Comparison of ENCODE assay signal across 13 cellular contexts in the genomic region with DNA sequence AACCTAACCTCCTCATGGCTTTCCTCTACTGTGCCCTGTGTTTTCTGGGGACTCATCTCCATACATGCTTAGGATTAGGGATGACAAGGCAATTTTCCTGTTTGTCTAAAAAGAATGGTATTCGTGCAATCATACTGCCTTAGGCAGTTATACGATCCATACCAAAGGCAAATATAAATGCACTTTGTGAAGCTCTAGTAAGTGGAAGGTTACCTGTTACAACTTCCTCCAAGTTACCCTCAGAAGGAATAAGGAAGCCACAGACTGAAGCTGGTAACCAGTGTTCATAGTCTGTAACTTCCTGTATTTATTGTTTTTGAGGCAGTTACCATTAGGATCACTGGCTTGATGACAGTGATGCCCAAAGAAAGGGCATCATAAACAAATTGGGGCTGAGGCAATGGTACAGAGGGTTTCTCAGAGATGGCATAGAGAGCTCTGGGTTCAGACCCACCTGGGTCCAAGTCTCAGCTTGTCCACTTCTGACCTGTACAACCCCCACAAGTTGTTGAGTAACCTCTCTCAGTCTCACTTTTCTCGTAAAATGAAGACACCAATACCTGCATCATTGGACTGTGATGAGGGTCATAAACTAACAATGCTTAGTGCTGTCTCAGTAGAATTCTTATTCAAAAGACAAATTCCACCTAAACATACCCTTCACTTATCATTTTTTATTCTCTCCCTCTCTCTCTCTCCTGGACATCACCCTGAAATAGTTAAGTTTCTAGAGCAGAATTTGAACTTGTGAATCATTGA.
DNase-seq lines count a peak whose midpoint lies in the region; ATAC-seq and TF ChIP-seq lines count a peak whose summit lies in the region.
"Had no signal": no experiment of that assay in that cellular context is flagged by ENCODE, and none has a peak within 500 bp of the region (broad histone marks: within the 10 kb centered on the region; RNA-seq: fewer than 3 reads in every experiment).

No MANE protein-coding gene starts in this region.

- POLR2A ChIA-PET in CD8-positive, alpha-beta T cell (lab: Charles Lee): interaction anchor here (0.9 to 1.7 kb wide), 4 partner anchors 9 to 38 kb away, joined by 3 to 6 read pairs (median 4); no protein-coding TSS in a partner anchor

- peaks cover 7% of the 10 kb centered on the region for H3K36me3 ChIP-seq in CD8-positive, alpha-beta T cell (ENCODE audit: insufficient read depth, low read length)
- H3K36me3 ChIP-seq in mucosa of descending colon (ENCODE audit: low read depth): no peaks in the 10 kb centered on the region
- H3K36me3 ChIP-seq: MG63 had no signal

- H3K27me3 Mint-ChIP-seq in CD8-positive, alpha-beta T cell (ENCODE audit: low read depth): no peaks in the 10 kb centered on the region
- H3K27me3 Mint-ChIP-seq in activated T-helper 2 cell treated with anti-CD3 and anti-CD28 coated beads, Interferon-gamma antibody, Interleukin-2, Interleukin-4, amounts not matched to agents 10 μg/mL and 5 μg/mL and 100 μg/mL, durations not matched to agents 14 hours and 24 hours and 36 hours (ENCODE audit: low read depth): no peaks in the 10 kb centered on the region

- H3K9me3 Mint-ChIP-seq in CD8-positive, alpha-beta T cell: no peaks in the 10 kb centered on the region
- peaks cover 13% of the 10 kb centered on the region for H3K9me3 Mint-ChIP-seq in activated T-helper 2 cell treated with anti-CD3 and anti-CD28 coated beads, Interferon-gamma antibody, Interleukin-2, Interleukin-4, amounts not matched to agents 10 μg/mL and 5 μg/mL and 100 μg/mL, durations not matched to agents 14 hours and 24 hours and 36 hours
- H3K9me3 Mint-ChIP-seq: mesothelial cell of epicardium had no signal

- H3K4me3 ChIP-seq in CD8-positive, alpha-beta T cell (ENCODE audit: low read depth, low read length): no peak overlapping the region
- H3K4me3 ChIP-seq in mucosa of descending colon: no peak overlapping the region
- H3K4me3 ChIP-seq: MG63 had no signal

- no peaks in the 10 kb centered on the region for H3K9me3 ChIP-seq in CD8-positive, alpha-beta T cell (ENCODE audit: low read length)
- no peaks in the 10 kb centered on the region for H3K9me3 ChIP-seq in mucosa of descending colon
- H3K9me3 ChIP-seq: MG63 had no signal

- ATAC-seq in CD8-positive, alpha-beta T cell: peak; percentile 77
- ATAC-seq in mucosa of descending colon: peak; percentile 78
- ATAC-seq: foreskin keratinocyte had no signal

- peak overlapping the region; percentile 70 for H3K4me3 Mint-ChIP-seq in CD8-positive, alpha-beta T cell
- peak overlapping the region; percentile 35 for H3K4me3 Mint-ChIP-seq in activated T-helper 2 cell treated with anti-CD3 and anti-CD28 coated beads, Interferon-gamma antibody, Interleukin-2, Interleukin-4, amounts not matched to agents 10 μg/mL and 5 μg/mL and 100 μg/mL, durations not matched to agents 14 hours and 24 hours and 36 hours (ENCODE audit: low read depth)
- H3K4me3 Mint-ChIP-seq: mesothelial cell of epicardium had no signal

- intact Hi-C loops in CD8-positive, alpha-beta T cell (cut with DNase I, micrococcal nuclease): loop anchor here in 1 of 2 experiments (2.0 kb wide), 1 partner anchor 32 kb away; no protein-coding TSS in a partner anchor
- intact Hi-C loops in activated T-helper 2 cell treated with anti-CD3 and anti-CD28 coated beads, Interferon-gamma antibody, Interleukin-2, Interleukin-4, amounts not matched to agents 10 μg/mL and 5 μg/mL and 100 μg/mL, durations not matched to agents 14 hours and 24 hours and 36 hours (cut with micrococcal nuclease): loop anchor here (1.0 to 2.0 kb wide), 2 partner anchors 18 to 31 kb away; no protein-coding TSS in a partner anchor
- intact Hi-C loops in mucosa of descending colon (cut with DNase I, micrococcal nuclease): no loop called here

- in situ Hi-C loops in GM13976 (cut with MboI; ENCODE audit: low sequenced_read_pairs, unreplicated experiment): no loop called here

- H3K4me1 Mint-ChIP-seq in CD8-positive, alpha-beta T cell (ENCODE audit: low read depth): peaks cover 58% of the 10 kb centered on the region
- H3K4me1 Mint-ChIP-seq in activated T-helper 2 cell treated with anti-CD3 and anti-CD28 coated beads, Interferon-gamma antibody, Interleukin-2, Interleukin-4, amounts not matched to agents 10 μg/mL and 5 μg/mL and 100 μg/mL, durations not matched to agents 14 hours and 24 hours and 36 hours (ENCODE audit: low read depth): peaks cover 45% of the 10 kb centered on the region

- H3K27ac ChIP-seq in CD8-positive, alpha-beta T cell (ENCODE audit: low read depth, low read length): peak overlapping the region; percentile 49
- H3K27ac ChIP-seq: foreskin keratinocyte had no signal

- H3K4me1 ChIP-seq in CD8-positive, alpha-beta T cell (ENCODE audit: insufficient read depth, low read length): peaks cover 37% of the 10 kb centered on the region
- H3K4me1 ChIP-seq in mucosa of descending colon (ENCODE audit: low read depth): no peaks in the 10 kb centered on the region
- H3K4me1 ChIP-seq: foreskin keratinocyte had no signal

- no peak for DNase-seq in CD8-positive, alpha-beta T cell
- DNase-seq in M059J (ENCODE audit: low read depth) (peak; percentile 17), mucosa of descending colon (no peak), GM13976 (ENCODE audit: low spot score) (no peak), erythroblast (lab: John Stamatoyannopoulos, UW) (no peak), cerebellar cortex (ENCODE audit: low spot score) (no peak), NCI-H1092 treated with DMSO at 0.1 percent for 48 hours (lab: John Stamatoyannopoulos, UW) (no peak)
- no peak for DNase-seq in activated T-helper 2 cell treated with anti-CD3 and anti-CD28 coated beads, Interferon-gamma antibody, Interleukin-2, Interleukin-4, amounts not matched to agents 10 μg/mL and 5 μg/mL and 100 μg/mL, durations not matched to agents 14 hours and 24 hours and 36 hours (ENCODE audit: low spot score)
- DNase-seq: activated CD4-positive, CD25-positive, alpha-beta regulatory T cell; foreskin keratinocyte; MG63; NK-92 treated with Interleukin-12 subunit alpha and Interleukin-12 subunit beta, amount 100 ng/mL, for 24 hours had no signal

- H3K36me3 Mint-ChIP-seq in CD8-positive, alpha-beta T cell: peaks cover 70% of the 10 kb centered on the region
- H3K36me3 Mint-ChIP-seq in activated T-helper 2 cell treated with anti-CD3 and anti-CD28 coated beads, Interferon-gamma antibody, Interleukin-2, Interleukin-4, amounts not matched to agents 10 μg/mL and 5 μg/mL and 100 μg/mL, durations not matched to agents 14 hours and 24 hours and 36 hours (ENCODE audit: low read depth): peaks cover 94% of the 10 kb centered on the region
- H3K36me3 Mint-ChIP-seq: mesothelial cell of epicardium had no signal

- H3K27ac Mint-ChIP-seq in CD8-positive, alpha-beta T cell: peak overlapping the region; percentile 91
- H3K27ac Mint-ChIP-seq in activated T-helper 2 cell treated with anti-CD3 and anti-CD28 coated beads, Interferon-gamma antibody, Interleukin-2, Interleukin-4, amounts not matched to agents 10 μg/mL and 5 μg/mL and 100 μg/mL, durations not matched to agents 14 hours and 24 hours and 36 hours: peak overlapping the region; percentile 93
- H3K27ac Mint-ChIP-seq: mesothelial cell of epicardium had no signal

- CTCF ChIA-PET in CD8-positive, alpha-beta T cell (lab: Charles Lee): interaction anchor here (1.6 to 2.0 kb wide), 2 partner anchors 25 to 32 kb away, joined by 4 to 23 read pairs; no protein-coding TSS in a partner anchor

- no peak for TF ChIP-seq CTCF in CD8-positive, alpha-beta T cell (IDR thresholded peaks at IDR 0.05)
- TF ChIP-seq CTCF in mucosa of descending colon (IDR thresholded peaks at IDR 0.05) (no peak), GM13976 (IDR thresholded peaks at IDR 0.05; ENCODE audit: borderline replicate concordance, control extremely low read depth, extremely low read depth, insufficient read depth, missing control alignments) (no peak)

- no peaks in the 10 kb centered on the region for H3K27me3 ChIP-seq in CD8-positive, alpha-beta T cell (ENCODE audit: insufficient read depth, low read length)
- H3K27me3 ChIP-seq: foreskin keratinocyte, MG63 had no signal

- TF ChIP-seq POLR2A in erythroblast (IDR thresholded peaks at IDR 0.05; ENCODE audit: low read length): no peak
